Comparison of ENCODE assay signal across 12 cellular contexts in the genomic region with DNA sequence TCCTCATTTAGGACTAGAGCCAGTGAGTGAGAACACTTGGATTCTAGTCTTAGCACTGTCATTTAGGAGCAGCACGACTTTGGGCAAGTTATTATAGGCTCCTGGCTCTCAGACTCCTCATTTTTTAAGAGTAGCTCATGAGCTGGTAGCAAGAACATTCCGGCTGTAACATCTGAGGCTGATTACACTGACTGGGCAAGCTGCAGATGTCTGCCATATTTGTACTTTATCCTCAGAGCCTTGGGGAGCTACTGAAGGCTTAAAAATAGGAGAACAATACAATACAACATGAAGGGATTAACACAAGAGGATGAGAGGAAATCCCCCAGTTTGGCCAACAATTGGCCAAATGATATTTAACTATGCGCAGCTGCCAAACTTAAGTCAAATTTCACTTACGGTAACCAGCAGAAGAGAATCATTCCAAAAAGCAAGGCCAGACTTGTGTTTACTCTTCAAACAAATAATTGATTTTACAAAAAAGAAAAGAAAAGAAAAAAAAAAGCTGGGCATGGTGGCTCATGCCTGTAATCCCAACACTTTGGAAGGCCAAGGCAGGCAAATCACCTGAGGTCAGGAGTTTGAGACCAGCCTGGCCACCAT.
"Had no signal": no experiment of that assay in that cellular context is flagged by ENCODE, and none has a peak within 500 bp of the region (broad histone marks: within the 10 kb centered on the region; RNA-seq: fewer than 3 reads in every experiment).

No MANE protein-coding gene starts in this region.

- H3K36me3 ChIP-seq: heart left ventricle, pancreas, stomach had no signal

- H3K4me1 Mint-ChIP-seq: memory B cell had no signal

- H3K36me3 Mint-ChIP-seq: activated naive CD4-positive, alpha-beta T cell treated with anti-CD3 and anti-CD28 coated beads, Interleukin-2, amount 50 U/mL, for 72 hours; memory B cell had no signal

- H3K9me3 Mint-ChIP-seq: activated T-cell treated with anti-CD3 and anti-CD28 coated beads, Interleukin-2, amount 50 U/mL, for 24 hours; memory B cell; T-helper 1 cell treated with Interleukin-12 subunit alpha and Interleukin-12 subunit beta and Interleukin-4 antibody, amounts not matched to agents 30 μg/mL and 1 μg/mL, for 36 hours had no signal

- H3K9me3 ChIP-seq: heart left ventricle, pancreas, stomach had no signal

- H3K4me3 ChIP-seq: heart left ventricle, pancreas, skin epidermis, stomach had no signal

- H3K27me3 Mint-ChIP-seq: activated T-cell treated with anti-CD3 and anti-CD28 coated beads, Interleukin-2, amount 50 U/mL, for 24 hours; memory B cell had no signal

- H3K27me3 ChIP-seq: heart left ventricle, pancreas, stomach had no signal

- ATAC-seq: activated naive CD4-positive, alpha-beta T cell treated with anti-CD3 and anti-CD28 coated beads, Interleukin-2, amount 50 U/mL, for 72 hours; heart left ventricle; pancreas had no signal

- H3K27ac ChIP-seq: heart left ventricle, pancreas, skin epidermis, stomach had no signal

- H3K4me3 Mint-ChIP-seq: activated T-cell treated with anti-CD3 and anti-CD28 coated beads, Interleukin-2, amount 50 U/mL, for 24 hours; memory B cell; T-helper 1 cell treated with Interleukin-12 subunit alpha and Interleukin-12 subunit beta and Interleukin-4 antibody, amounts not matched to agents 30 μg/mL and 1 μg/mL, for 36 hours had no signal

- H3K27ac Mint-ChIP-seq: activated naive CD4-positive, alpha-beta T cell treated with anti-CD3 and anti-CD28 coated beads, Interleukin-2, amount 50 U/mL, for 72 hours; activated T-cell treated with anti-CD3 and anti-CD28 coated beads, Interleukin-2, amount 50 U/mL, for 24 hours; memory B cell; T-helper 1 cell treated with Interleukin-12 subunit alpha and Interleukin-12 subunit beta and Interleukin-4 antibody, amounts not matched to agents 30 μg/mL and 1 μg/mL, for 36 hours had no signal

- DNase-seq: activated CD4-positive, alpha-beta T cell treated with anti-CD3 and anti-CD28 coated beads for 48 hours; activated effector memory CD4-positive, alpha-beta T cell treated with Interleukin-2 at 50 U/mL for 16 hours; activated T-cell treated with anti-CD3 and anti-CD28 coated beads, Interleukin-2, amount 50 U/mL, for 24 hours; dermis blood vessel endothelial cell; heart left ventricle; pancreas; stimulated activated CD4-positive, alpha-beta T cell treated with anti-CD3 and anti-CD28 coated beads, Interleukin-4, amount 100 ng/mL, for 4 hours; stomach had no signal
